ENCODE assay signal across 8 cellular contexts in genomic region chrX:49270249-49270921, GRCh38. TPM values are rescaled to one million over a fixed set of nuclear protein-coding genes. Genes with fewer than 3 reads are reported as not detected.
A peak's percentile ranks its signal among the peaks of the same experiment; 100 is the strongest.
DNase-seq lines count a peak whose midpoint lies in the region; ATAC-seq and TF ChIP-seq lines count a peak whose summit lies in the region.

No MANE protein-coding gene starts in this region.

- no peak for ATAC-seq in activated naive CD4-positive, alpha-beta T cell treated with anti-CD3 and anti-CD28 coated beads, Interleukin-2, amount 50 U/mL, for 72 hours
- ATAC-seq in HG03095 (IDR thresholded peaks at IDR 0.05; ENCODE audit: unreplicated experiment): no peak
- no peak for ATAC-seq in GM21423 (IDR thresholded peaks at IDR 0.05; ENCODE audit: unreplicated experiment)

- H3K27me3 ChIP-seq in breast epithelium (peaks cover 0 to 25% of the 10 kb centered on the region in 2 donors), uterus (no peaks in the 10 kb centered on the region)

- H3K36me3 Mint-ChIP-seq in activated naive CD4-positive, alpha-beta T cell treated with anti-CD3 and anti-CD28 coated beads, Interleukin-2, amount 10 ng/mL, durations not matched to agents 7 days and 5 days: peaks cover 22% of the 10 kb centered on the region
- peaks cover 15 to 20% of the 10 kb centered on the region in 2 donors for H3K36me3 Mint-ChIP-seq in activated naive CD4-positive, alpha-beta T cell treated with anti-CD3 and anti-CD28 coated beads, Interleukin-2, amount 50 U/mL, for 72 hours
- peaks cover 2% of the 10 kb centered on the region for H3K36me3 Mint-ChIP-seq in mesothelial cell of epicardium

- peak overlapping the region; percentile 95 for H3K27ac Mint-ChIP-seq in activated naive CD4-positive, alpha-beta T cell treated with anti-CD3 and anti-CD28 coated beads, Interleukin-2, amount 10 ng/mL, durations not matched to agents 7 days and 5 days
- H3K27ac Mint-ChIP-seq in activated naive CD4-positive, alpha-beta T cell treated with anti-CD3 and anti-CD28 coated beads, Interleukin-2, amount 50 U/mL, for 72 hours: peak overlapping the region in 1 of 2 donors; percentile 85
- peak overlapping the region; percentile 54 for H3K27ac Mint-ChIP-seq in mesothelial cell of epicardium

- intact Hi-C loops in breast epithelium (cut with DNase I; ENCODE audit: low total_unique reads): loop anchor here (2.0 kb wide), 1 partner anchor 80 kb away; no protein-coding TSS in a partner anchor
- intact Hi-C loops in uterus (cut with DNase I; ENCODE audit: low total_unique reads): no loop called here

- H3K4me3 ChIP-seq in breast epithelium (peak overlapping the region; percentile 61 to 84 (median 71)), uterus (peak overlapping the region; percentile 46 to 58)

- no peak for TF ChIP-seq CTCF in breast epithelium (IDR thresholded peaks at IDR 0.05)
- no peak for TF ChIP-seq CTCF in mesothelial cell of epicardium (IDR thresholded peaks at IDR 0.05; ENCODE audit: unreplicated experiment)
- TF ChIP-seq CTCF in uterus (IDR thresholded peaks at IDR 0.05): no peak

- H3K27me3 Mint-ChIP-seq in activated naive CD4-positive, alpha-beta T cell treated with anti-CD3 and anti-CD28 coated beads, Interleukin-2, amount 10 ng/mL, durations not matched to agents 7 days and 5 days: no peaks in the 10 kb centered on the region
- no peaks in the 10 kb centered on the region for H3K27me3 Mint-ChIP-seq in mesothelial cell of epicardium (ENCODE audit: low read depth)

- peak overlapping the region; percentile 78 for H3K4me3 Mint-ChIP-seq in activated naive CD4-positive, alpha-beta T cell treated with anti-CD3 and anti-CD28 coated beads, Interleukin-2, amount 10 ng/mL, durations not matched to agents 7 days and 5 days
- peak overlapping the region; percentile 48 for H3K4me3 Mint-ChIP-seq in mesothelial cell of epicardium

- in situ Hi-C loops in G401 (cut with HindIII; ENCODE audit: low sequenced_read_pairs): no loop called here

- H3K4me1 ChIP-seq in breast epithelium (no peaks in the 10 kb centered on the region), uterus (no peaks in the 10 kb centered on the region)

- peak overlapping the region; percentile 92 to 97 for H3K27ac ChIP-seq in breast epithelium
- H3K27ac ChIP-seq in uterus: peak overlapping the region; percentile 89 to 93

- DNase-seq in activated naive CD4-positive, alpha-beta T cell treated with anti-CD3 and anti-CD28 coated beads, Interleukin-2, amount 10 ng/mL, durations not matched to agents 7 days and 5 days: no peak
- no peak for DNase-seq in activated naive CD4-positive, alpha-beta T cell treated with anti-CD3 and anti-CD28 coated beads, Interleukin-2, amount 50 U/mL, for 72 hours (ENCODE audit: low spot score in 2 of 2)
- no peak for DNase-seq in breast epithelium (ENCODE audit: low spot score in 2 of 2)
- no peak for DNase-seq in mesothelial cell of epicardium (ENCODE audit: low spot score in 2 of 2, unreplicated experiment in 2 of 2)
- DNase-seq in uterus: no peak
- no peak for DNase-seq in G401 (ENCODE audit: low spot score)

- H3K4me1 Mint-ChIP-seq in activated naive CD4-positive, alpha-beta T cell treated with anti-CD3 and anti-CD28 coated beads, Interleukin-2, amount 10 ng/mL, durations not matched to agents 7 days and 5 days: peaks cover 59% of the 10 kb centered on the region
- H3K4me1 Mint-ChIP-seq in mesothelial cell of epicardium: peaks cover 24% of the 10 kb centered on the region

- H3K9me3 ChIP-seq in breast epithelium (no peaks in the 10 kb centered on the region), uterus (no peaks in the 10 kb centered on the region)

- TF ChIP-seq POLR2A in breast epithelium (IDR thresholded peaks at IDR 0.05): no peak
- no peak for TF ChIP-seq POLR2A in uterus (IDR thresholded peaks at IDR 0.05)

- no peaks in the 10 kb centered on the region for H3K9me3 Mint-ChIP-seq in activated naive CD4-positive, alpha-beta T cell treated with anti-CD3 and anti-CD28 coated beads, Interleukin-2, amount 10 ng/mL, durations not matched to agents 7 days and 5 days
- no peaks in the 10 kb centered on the region for H3K9me3 Mint-ChIP-seq in activated naive CD4-positive, alpha-beta T cell treated with anti-CD3 and anti-CD28 coated beads, Interleukin-2, amount 50 U/mL, for 72 hours
- peaks cover 16% of the 10 kb centered on the region for H3K9me3 Mint-ChIP-seq in mesothelial cell of epicardium

- CTCF ChIA-PET in activated naive CD4-positive, alpha-beta T cell treated with anti-CD3 and anti-CD28 coated beads, Interleukin-2, amount 10 ng/mL, durations not matched to agents 7 days and 5 days (lab: Charles Lee): interaction anchor here (1.4 kb wide), 1 partner anchor 78 kb away, joined by 5 read pairs; no protein-coding TSS in a partner anchor

- H3K36me3 ChIP-seq in breast epithelium: no peaks in the 10 kb centered on the region
- H3K36me3 ChIP-seq in uterus: no peaks in the 10 kb centered on the region

RNA-seq across cellular contexts. Expression of gene PPP1R3F, which starts 0.8 kb away (rescaled TPM):
- total RNA-seq in activated naive CD4-positive, alpha-beta T cell treated with anti-CD3 and anti-CD28 coated beads, Interleukin-2, amount 50 U/mL, for 72 hours: 1 to 10 TPM; 4.2 to 5.3 TPM
- total RNA-seq in breast epithelium (1 to 10 TPM; 5.9 to 7.9 (median 7.2) TPM), mesothelial cell of epicardium (8.9 to 11.4 TPM (median 9.6 TPM) in 3 replicates), uterus (10 to 100 TPM in 1 of 4 donors, 1 to 10 TPM in 3; 3.3 to 16.5 (median 8.0) TPM)
- total RNA-seq in G401 (2014; rRNA removed; shearing (Covaris generic)): 2.0 and 2.5 TPM in 2 replicates

RNA-seq across cellular contexts. Expression of gene FOXP3, which starts 5.9 kb away (rescaled TPM):
- total RNA-seq in activated naive CD4-positive, alpha-beta T cell treated with anti-CD3 and anti-CD28 coated beads, Interleukin-2, amount 50 U/mL, for 72 hours: 10 to 100 TPM in 1 of 2 donors, 1 to 10 TPM in 1; 5.4 to 24.3 TPM
- total RNA-seq in breast epithelium (under 1 TPM in 1 of 3 donors, not detected in 2; 0.16 TPM), mesothelial cell of epicardium (0.27 to 0.34 TPM (median 0.32 TPM) in 3 replicates), uterus (not detected)
- total RNA-seq in G401 (2014; rRNA removed; shearing (Covaris generic)): not detected in 2 replicates

RNA-seq across cellular contexts. Expression of gene GAGE10, which starts 33.1 kb away (rescaled TPM):
- not detected for total RNA-seq in activated naive CD4-positive, alpha-beta T cell treated with anti-CD3 and anti-CD28 coated beads, Interleukin-2, amount 50 U/mL, for 72 hours
- total RNA-seq in breast epithelium (not detected), mesothelial cell of epicardium (not detected in 3 replicates), uterus (not detected)
- total RNA-seq in G401 (2014; rRNA removed; shearing (Covaris generic)): not detected in 2 replicates

RNA-seq across cellular contexts. Expression of gene CCDC22, which starts 35.1 kb away (rescaled TPM):
- 10 to 100 TPM; 18.3 to 26.4 TPM for total RNA-seq in activated naive CD4-positive, alpha-beta T cell treated with anti-CD3 and anti-CD28 coated beads, Interleukin-2, amount 50 U/mL, for 72 hours
- 10 to 100 TPM; 12.8 to 14.5 (median 13.1) TPM for total RNA-seq in breast epithelium
- total RNA-seq in mesothelial cell of epicardium: 15.4 to 17.5 TPM (median 15.7 TPM) in 3 replicates
- total RNA-seq in uterus: 10 to 100 TPM in 2 of 4 donors, 1 to 10 TPM in 2; 1.0 to 15.3 (median 10.6) TPM
- total RNA-seq in G401 (2014; rRNA removed; shearing (Covaris generic)): 24.2 and 32.0 TPM in 2 replicates

RNA-seq across cellular contexts. Expression of gene CACNA1F, which starts 37.2 kb away (rescaled TPM):
- total RNA-seq in activated naive CD4-positive, alpha-beta T cell treated with anti-CD3 and anti-CD28 coated beads, Interleukin-2, amount 50 U/mL, for 72 hours: 1 to 10 TPM; 1.7 to 2.6 TPM
- 1 to 10 TPM in 1 of 3 donors, under 1 TPM in 2; 0.48 to 1.8 (median 0.66) TPM for total RNA-seq in breast epithelium
- total RNA-seq in mesothelial cell of epicardium: 0.32 to 0.75 TPM (median 0.47 TPM) in 3 replicates
- under 1 TPM in 2 of 4 donors, not detected in 2; 0.07 to 0.98 TPM for total RNA-seq in uterus
- not detected in 2 replicates for total RNA-seq in G401 (2014; rRNA removed; shearing (Covaris generic))
